ENCODE assay signal across 1 cellular context in the genomic region with DNA sequence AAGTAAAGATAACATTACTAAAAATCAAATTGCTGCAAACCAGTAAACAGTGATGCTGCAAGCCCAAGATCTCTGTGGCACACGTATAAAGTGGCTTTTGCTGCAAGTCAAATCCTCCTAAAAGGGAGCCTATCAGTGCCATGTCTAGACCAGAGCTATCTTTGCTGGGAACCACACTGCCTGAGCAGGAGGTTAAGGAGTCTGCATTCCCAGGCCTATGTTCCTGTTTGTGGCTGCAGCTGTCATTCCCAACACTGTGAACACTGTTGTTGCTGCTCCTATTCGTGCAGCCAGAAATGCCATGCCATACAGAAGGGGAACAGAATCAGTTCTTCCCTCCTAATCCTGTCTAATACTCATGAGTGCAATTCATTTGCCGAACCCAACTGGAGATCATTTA.
TF ChIP-seq lines count a peak whose summit lies in the region.

No MANE protein-coding gene starts in this region.

TF ChIP-seq in IMR-90, 13 proteins besides CTCF, POLR2A, EP300 and RAD21:
- TF ChIP-seq BHLHE40 (IDR thresholded peaks at IDR 0.05; ENCODE audit: low read depth, low read length): no peak
- no peak for TF ChIP-seq MAZ (IDR thresholded peaks at IDR 0.05; ENCODE audit: borderline replicate concordance, low read depth, low read length)
- TF ChIP-seq, protein P1, sequence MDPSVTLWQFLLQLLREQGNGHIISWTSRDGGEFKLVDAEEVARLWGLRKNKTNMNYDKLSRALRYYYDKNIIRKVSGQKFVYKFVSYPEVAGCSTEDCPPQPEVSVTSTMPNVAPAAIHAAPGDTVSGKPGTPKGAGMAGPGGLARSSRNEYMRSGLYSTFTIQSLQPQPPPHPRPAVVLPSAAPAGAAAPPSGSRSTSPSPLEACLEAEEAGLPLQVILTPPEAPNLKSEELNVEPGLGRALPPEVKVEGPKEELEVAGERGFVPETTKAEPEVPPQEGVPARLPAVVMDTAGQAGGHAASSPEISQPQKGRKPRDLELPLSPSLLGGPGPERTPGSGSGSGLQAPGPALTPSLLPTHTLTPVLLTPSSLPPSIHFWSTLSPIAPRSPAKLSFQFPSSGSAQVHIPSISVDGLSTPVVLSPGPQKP (IDR thresholded peaks at IDR 0.05; ENCODE audit: borderline replicate concordance, low read depth, low read length): no peak
- TF ChIP-seq RCOR1 (IDR thresholded peaks at IDR 0.05; ENCODE audit: insufficient replicate concordance, low read length): no peak
- no peak for TF ChIP-seq MAFK (IDR thresholded peaks at IDR 0.05; ENCODE audit: low read depth, low read length)
- TF ChIP-seq NFE2L2 (IDR thresholded peaks at IDR 0.05; ENCODE audit: low read depth, low read length): no peak
- no peak for TF ChIP-seq CHD1 (IDR thresholded peaks at IDR 0.05; ENCODE audit: low read depth, low read length)
- no peak for TF ChIP-seq RFX5 (IDR thresholded peaks at IDR 0.05; ENCODE audit: low read depth, low read length)
- no peak for TF ChIP-seq FOS (IDR thresholded peaks at IDR 0.05; ENCODE audit: low read depth, low read length)
- no peak for TF ChIP-seq MXI1 (IDR thresholded peaks at IDR 0.05; ENCODE audit: borderline replicate concordance, low read depth, low read length)
- TF ChIP-seq CEBPB (IDR thresholded peaks at IDR 0.05; ENCODE audit: low read depth, low read length): no peak
- TF ChIP-seq, protein P2, sequence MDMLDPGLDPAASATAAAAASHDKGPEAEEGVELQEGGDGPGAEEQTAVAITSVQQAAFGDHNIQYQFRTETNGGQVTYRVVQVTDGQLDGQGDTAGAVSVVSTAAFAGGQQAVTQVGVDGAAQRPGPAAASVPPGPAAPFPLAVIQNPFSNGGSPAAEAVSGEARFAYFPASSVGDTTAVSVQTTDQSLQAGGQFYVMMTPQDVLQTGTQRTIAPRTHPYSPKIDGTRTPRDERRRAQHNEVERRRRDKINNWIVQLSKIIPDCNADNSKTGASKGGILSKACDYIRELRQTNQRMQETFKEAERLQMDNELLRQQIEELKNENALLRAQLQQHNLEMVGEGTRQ (IDR thresholded peaks at IDR 0.05; ENCODE audit: low read depth, low read length): no peak
- TF ChIP-seq SMC3 (IDR thresholded peaks at IDR 0.05; ENCODE audit: low read depth, low read length): no peak
